ENCODE assay signal across 8 cellular contexts in genomic region chr17:40177275-40177874, GRCh38. TPM values are rescaled to one million over a fixed set of nuclear protein-coding genes. Genes with fewer than 3 reads are reported as not detected.
A peak's percentile ranks its signal among the peaks of the same experiment; 100 is the strongest.
DNase-seq lines count a peak whose midpoint lies in the region; ATAC-seq and TF ChIP-seq lines count a peak whose summit lies in the region.

TSS of gene RAPGEFL1 (plus strand) at chr17:40177470. CDS start at chr17:40177862, 392 bp downstream.

- no peak for TF ChIP-seq CTCF in AG04449 (IDR thresholded peaks at IDR 0.05; ENCODE audit: insufficient read depth, low read length, missing control alignments)
- TF ChIP-seq CTCF in lower lobe of right lung (IDR thresholded peaks at IDR 0.05), result no peak

- no peaks in the 10 kb centered on the region for H3K9me3 Mint-ChIP-seq in activated CD4-positive, alpha-beta memory T cell treated with anti-CD3 and anti-CD28 coated beads, Interleukin-2, amount 10 ng/mL, durations not matched to agents 7 days and 5 days

- H3K4me1 Mint-ChIP-seq in activated CD4-positive, alpha-beta memory T cell treated with anti-CD3 and anti-CD28 coated beads, Interleukin-2, amount 10 ng/mL, durations not matched to agents 7 days and 5 days, result peaks cover 7% of the 10 kb centered on the region

- CTCF ChIA-PET in AG04449 (lab: Yijun Ruan, JAX), result interaction anchor here (1.4 to 10.4 kb wide), 5 partner anchors 15 to 164 kb away, joined by 3 to 76 read pairs (median 5); partner anchors contain the start of gene CASC3
- CTCF ChIA-PET in activated CD4-positive, alpha-beta memory T cell treated with anti-CD3 and anti-CD28 coated beads, Interleukin-2, amount 10 ng/mL, durations not matched to agents 7 days and 5 days (lab: Charles Lee), result interaction anchor here (4.7 kb wide), 1 partner anchor 9 kb away, joined by 14 read pairs; no protein-coding TSS in a partner anchor

- H3K9ac ChIP-seq in duodenal mucosa (ENCODE audit: low read depth in 1 of 2, low read length in 2 of 2), result peak within 1 kb of the TSS; percentile 88 to 95

- H3K27ac Mint-ChIP-seq in activated CD4-positive, alpha-beta memory T cell treated with anti-CD3 and anti-CD28 coated beads, Interleukin-2, amount 10 ng/mL, durations not matched to agents 7 days and 5 days, result no peak within 1 kb of the TSS

- DNase-seq in AG04449 (ENCODE audit: low read depth, low spot score) (no peak), NCI-H2171 (lab: John Stamatoyannopoulos, UW) (peak; percentile 79), lower lobe of right lung (peak; percentile 88)
- DNase-seq in activated CD4-positive, alpha-beta memory T cell treated with anti-CD3 and anti-CD28 coated beads, Interleukin-2, amount 10 ng/mL, durations not matched to agents 7 days and 5 days, result peak; percentile 84
- peak; percentile 69 to 92 (median 79) for DNase-seq in stimulated activated CD4-positive, alpha-beta T cell treated with anti-CD3 and anti-CD28 coated beads, TNF-alpha, amount 100 ng/mL, for 48 hours (ENCODE audit: low read depth in 3 of 3)

- H3K4me1 ChIP-seq in duodenal mucosa (ENCODE audit: control insufficient read depth in 1 of 2, insufficient read depth in 2 of 2, low read length in 2 of 2) (peaks cover 27% of the 10 kb centered on the region in 2 donors), lower lobe of right lung (peaks cover 15% of the 10 kb centered on the region)

- H3K27ac ChIP-seq in duodenal mucosa (ENCODE audit: low read depth, low read length) (peak within 1 kb of the TSS; percentile 89), lower lobe of right lung (peak within 1 kb of the TSS; percentile 56)

- intact Hi-C loops in lower lobe of right lung (cut with DNase I), result no loop called here

- H3K9me3 ChIP-seq in duodenal mucosa (ENCODE audit: control insufficient read depth in 1 of 2, low read length in 2 of 2) (no peaks in the 10 kb centered on the region), lower lobe of right lung (no peaks in the 10 kb centered on the region)

- POLR2A ChIA-PET in AG04449 (lab: Yijun Ruan, JAX), result no interaction called here
- POLR2A ChIA-PET in activated CD4-positive, alpha-beta memory T cell treated with anti-CD3 and anti-CD28 coated beads, Interleukin-2, amount 10 ng/mL, durations not matched to agents 7 days and 5 days (lab: Charles Lee), result interaction anchor here (0.8 to 1.1 kb wide), 5 partner anchors 9 to 387 kb away, joined by 3 to 4 read pairs (median 3); no protein-coding TSS in a partner anchor

- peaks cover 26% of the 10 kb centered on the region for H3K36me3 Mint-ChIP-seq in activated CD4-positive, alpha-beta memory T cell treated with anti-CD3 and anti-CD28 coated beads, Interleukin-2, amount 10 ng/mL, durations not matched to agents 7 days and 5 days (ENCODE audit: low read depth)

- peak within 1 kb of the TSS; percentile 30 for H3K4me3 Mint-ChIP-seq in activated CD4-positive, alpha-beta memory T cell treated with anti-CD3 and anti-CD28 coated beads, Interleukin-2, amount 10 ng/mL, durations not matched to agents 7 days and 5 days

- H3K36me3 ChIP-seq in duodenal mucosa (ENCODE audit: control insufficient read depth in 1 of 2, insufficient read depth in 2 of 2, low read length in 2 of 2) (peaks cover 3% of the 10 kb centered on the region in 2 donors), lower lobe of right lung (peaks cover 35% of the 10 kb centered on the region)

- ATAC-seq in GM19351 (IDR thresholded peaks at IDR 0.05; ENCODE audit: unreplicated experiment) (peak; percentile 61), lower lobe of right lung (peak; percentile 91 to 94), HG03196 (IDR thresholded peaks at IDR 0.05; ENCODE audit: unreplicated experiment) (no peak)

- no peaks in the 10 kb centered on the region for H3K27me3 Mint-ChIP-seq in activated CD4-positive, alpha-beta memory T cell treated with anti-CD3 and anti-CD28 coated beads, Interleukin-2, amount 10 ng/mL, durations not matched to agents 7 days and 5 days

- no peaks in the 10 kb centered on the region for H3K27me3 ChIP-seq in duodenal mucosa (ENCODE audit: control insufficient read depth in 1 of 2, insufficient read depth in 2 of 2, low read length in 2 of 2)
- no peaks in the 10 kb centered on the region for H3K27me3 ChIP-seq in lower lobe of right lung (ENCODE audit: low read depth)

- H3K4me3 ChIP-seq in AG04449 (ENCODE audit: low read depth, low read length), result peak within 1 kb of the TSS; percentile 55
- peak within 1 kb of the TSS; percentile 75 to 88 for H3K4me3 ChIP-seq in duodenal mucosa (ENCODE audit: low read depth in 1 of 2, low read length in 2 of 2)
- H3K4me3 ChIP-seq in lower lobe of right lung, result peak within 1 kb of the TSS; percentile 53

RNA-seq across cellular contexts. Expression of gene RAPGEFL1, which starts in this region (rescaled TPM):
- total RNA-seq in activated CD4-positive, alpha-beta memory T cell treated with anti-CD3 and anti-CD28 coated beads, Interleukin-2, amount 10 ng/mL, durations not matched to agents 7 days and 5 days, result 1 to 10 TPM; 4.7 to 6.0 TPM
- total RNA-seq in lower lobe of right lung, result 9.3 TPM
